In genomic region chr9:15513335-15513734, GRCh38 we compare ENCODE assay signal across 8 cellular contexts. TPM values are rescaled to one million over a fixed set of nuclear protein-coding genes. Genes with fewer than 3 reads are reported as not detected.
A peak's percentile ranks its signal among the peaks of the same experiment; 100 is the strongest.
DNase-seq lines count a peak whose midpoint lies in the region; ATAC-seq, FAIRE-seq and TF ChIP-seq lines count a peak whose summit lies in the region.

No MANE protein-coding gene starts in this region.

- H3K36me3 ChIP-seq in esophagus muscularis mucosa: no peaks in the 10 kb centered on the region

- TF ChIP-seq EP300 in esophagus muscularis mucosa (IDR thresholded peaks at IDR 0.05): no peak

- TF ChIP-seq POLR2A in esophagus muscularis mucosa (IDR thresholded peaks at IDR 0.05; ENCODE audit: low read depth): no peak

- H3K27ac Mint-ChIP-seq in memory B cell: peak overlapping the region; percentile 98

- H3K4me3 Mint-ChIP-seq in memory B cell: no peak overlapping the region

- FAIRE-seq in RCC 7860 (lab: Jason Lieb, UNC): no peak

- TF ChIP-seq CTCF in esophagus muscularis mucosa (IDR thresholded peaks at IDR 0.05): no peak

- H3K4me3 ChIP-seq in esophagus muscularis mucosa: no peak overlapping the region

- intact Hi-C loops in esophagus muscularis mucosa (cut with DNase I): no loop called here

- no peaks in the 10 kb centered on the region for H3K27me3 Mint-ChIP-seq in memory B cell

- H3K4me1 Mint-ChIP-seq in memory B cell: peaks cover 29% of the 10 kb centered on the region

- in situ Hi-C loops in SK-MEL-5 (cut with HindIII; ENCODE audit: low pct_unique_long_range_greater_than_20kb, low sequenced_read_pairs): no loop called here

- no peak overlapping the region for H3K27ac ChIP-seq in esophagus muscularis mucosa (replicated peaks in 1 of 4)

- no peaks in the 10 kb centered on the region for H3K9me3 ChIP-seq in esophagus muscularis mucosa

- DNase-seq in NCI-H1436 (lab: John Stamatoyannopoulos, UW) (peak; percentile 36), NCI-H1436 treated with DMSO at 0.1 percent for 48 hours (lab: John Stamatoyannopoulos, UW) (no peak), HCEC 1CT (peak; percentile 22), SK-MEL-5 (ENCODE audit: low read depth, low spot score) (peak; percentile 62), memory B cell (ENCODE audit: low spot score in 2 of 2) (no peak), RCC 7860 (ENCODE audit: low spot score) (no peak), esophagus muscularis mucosa (ENCODE audit: extremely low spot score) (no peak)

- no peaks in the 10 kb centered on the region for H3K27me3 ChIP-seq in esophagus muscularis mucosa

- ATAC-seq in memory B cell (ENCODE audit: low read depth): no peak
- no peak for ATAC-seq in HG02885 (IDR thresholded peaks at IDR 0.05; ENCODE audit: poor library complexity, unreplicated experiment)

- 45% methylated on average over 1 of the region's 1 CpG for WGBS in esophagus muscularis mucosa

- peaks cover 13 to 24% (median 23%) of the 10 kb centered on the region in 4 donors for H3K4me1 ChIP-seq in esophagus muscularis mucosa

- no peaks in the 10 kb centered on the region for H3K9me3 Mint-ChIP-seq in memory B cell

- H3K36me3 Mint-ChIP-seq in memory B cell: peaks cover 3% of the 10 kb centered on the region

RNA-seq across cellular contexts. Expression of gene PSIP1, which starts 2.6 kb away (rescaled TPM):
- 38.8 and 41.2 TPM in 2 replicates for total RNA-seq in SK-MEL-5 (2014; rRNA removed; shearing (Covaris generic))
- polyA plus RNA-seq in SK-MEL-5 (2015; cell fraction: cytosol; rRNA removed): 45.0 and 52.8 TPM in 2 replicates
- polyA plus RNA-seq in SK-MEL-5 (2015; cell fraction: nucleus; rRNA removed): 66.6 and 83.7 TPM in 2 replicates
- total RNA-seq in esophagus muscularis mucosa: 10 to 100 TPM; 33.3 to 56.9 (median 45.5) TPM

RNA-seq across cellular contexts. Expression of gene CCDC171, which starts 39.5 kb away (rescaled TPM):
- total RNA-seq in SK-MEL-5 (2014; rRNA removed; shearing (Covaris generic)): 71.0 and 72.9 TPM in 2 replicates
- polyA plus RNA-seq in SK-MEL-5 (2015; cell fraction: cytosol; rRNA removed): 26.4 and 27.1 TPM in 2 replicates
- 28.6 and 48.9 TPM in 2 replicates for polyA plus RNA-seq in SK-MEL-5 (2015; cell fraction: nucleus; rRNA removed)
- 1 to 10 TPM; 1.3 to 1.7 (median 1.4) TPM for total RNA-seq in esophagus muscularis mucosa

Comparison
In these comparisons a context has a peak if more than half of its experiments do, and no peak if none do; other contexts are left out.
1. DNase-seq: peak in NCI-H1436 (single experiment), HCEC 1CT (single experiment) and SK-MEL-5 (single experiment); none in NCI-H1436 treated with DMSO at 0.1 percent for 48 hours (single experiment), memory B cell (0 of 2), RCC 7860 (single experiment) and esophagus muscularis mucosa (single experiment).
2. RNA of gene CCDC171, which starts 39.5 kb away (total RNA-seq): 71.0 to 72.9 TPM in SK-MEL-5; 1.3 to 1.7 TPM in esophagus muscularis mucosa; every median in the first group is over 10 times any median in the second.